11 cellular contexts compared by ENCODE assay signal in the genomic region with DNA sequence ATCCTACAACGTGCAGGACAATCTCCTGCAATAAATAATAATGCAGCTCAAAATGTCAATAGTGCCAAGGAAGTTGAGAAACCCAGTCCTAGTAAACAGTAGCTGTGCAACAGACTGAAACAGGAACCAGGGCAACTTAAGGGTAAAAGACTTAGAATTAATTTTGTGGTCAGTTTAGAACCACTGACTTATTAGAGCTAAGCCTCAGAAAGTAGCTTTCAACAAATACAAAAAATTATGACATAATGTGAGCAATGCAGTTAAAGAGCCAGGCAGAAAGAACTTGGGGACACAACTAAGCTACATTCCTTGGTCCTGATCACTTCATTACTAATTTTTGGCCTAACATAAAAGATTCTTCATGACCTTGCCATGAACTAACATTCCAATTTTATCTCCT.
DNase-seq lines count a peak whose midpoint lies in the region; ATAC-seq, FAIRE-seq and TF ChIP-seq lines count a peak whose summit lies in the region.
"Had no signal": no experiment of that assay in that cellular context is flagged by ENCODE, and none has a peak within 500 bp of the region (broad histone marks: within the 10 kb centered on the region; RNA-seq: fewer than 3 reads in every experiment).

No MANE protein-coding gene starts in this region.

- TF ChIP-seq POLR2A in GM12878 (IDR thresholded peaks at IDR 0.05; ENCODE audit: low read depth, low read length) = no peak

- H3K36me3 ChIP-seq in GM12878 (ENCODE audit: control insufficient read depth in 2 of 2, insufficient read depth in 2 of 2, low read length in 1 of 2) (no peaks in the 10 kb centered on the region), HAP-1 (replicated peaks) (no peaks in the 10 kb centered on the region)

- H3K4me1 ChIP-seq in GM12878 (ENCODE audit: control insufficient read depth, insufficient read depth, low read length) (peaks cover 18% of the 10 kb centered on the region), HAP-1 (no peaks in the 10 kb centered on the region)

- WGBS in GM12878 (ENCODE audit: insufficient coverage, insufficient replicate concordance, low lambda C conversion rate, missing lambda C conversion rate) = 69% methylated on average over 1 of the region's 1 CpG

- RAD21 ChIA-PET in GM12878 (lab: Charles Lee; ENCODE audit: unreplicated experiment) = interaction anchor here (0.8 to 2.2 kb wide), 14 partner anchors 9 to 289 kb away, joined by 3 to 17 read pairs (median 3); no protein-coding TSS in a partner anchor

- CTCF ChIA-PET in GM12878 (lab: Yijun Ruan, JAX) = interaction anchor here (0.8 to 2.2 kb wide), 9 partner anchors 8 to 275 kb away, joined by 3 to 11 read pairs (median 3); a partner anchor contains a TSS

- TF ChIP-seq RAD21 in GM12878 (IDR thresholded peaks at IDR 0.05; ENCODE audit: insufficient read depth, low read depth, low read length) = no peak

- H3K79me2 ChIP-seq in GM12878 (ENCODE audit: control insufficient read depth, insufficient read depth, low read length) = no peaks in the 10 kb centered on the region

- no peaks in the 10 kb centered on the region for H4K20me1 ChIP-seq in GM12878 (ENCODE audit: control insufficient read depth, insufficient read depth)

- FAIRE-seq in GM12878 (lab: Jason Lieb, UNC) = no peak

- no peak overlapping the region for H3K4me3 ChIP-seq in GM12878
- H3K4me3 ChIP-seq in HAP-1 = no peak overlapping the region
- H3K4me3 ChIP-seq: skin epidermis had no signal

- in situ Hi-C loops in GM12878 (cut with MboI) = no loop called here
- in situ Hi-C loops in HAP-1 (cut with MboI; ENCODE audit: low sequenced_read_pairs) = no loop called here

- ATAC-seq in GM18517 (IDR thresholded peaks at IDR 0.05; ENCODE audit: unreplicated experiment) = peak; percentile 83
- peak; percentile 85 for ATAC-seq in GM21737 (IDR thresholded peaks at IDR 0.05; ENCODE audit: unreplicated experiment)
- peak; percentile 95 for ATAC-seq in HG03378 (IDR thresholded peaks at IDR 0.05; ENCODE audit: unreplicated experiment)
- ATAC-seq in GM12878 = peak; percentile 91

- no peak for TF ChIP-seq CTCF in GM12878 (IDR thresholded peaks at IDR 0.05 in 2 of 3, conservative IDR thresholded peaks at IDR 0.05 in 1 of 3; ENCODE audit: control insufficient read depth in 2 of 3, extremely low read depth in 1 of 3, insufficient read depth in 1 of 3, low read depth in 3 of 3, low read length in 3 of 3)

- no peak overlapping the region for H3K9ac ChIP-seq in GM12878 (ENCODE audit: control insufficient read depth, insufficient read depth, low read length)

- DNase-seq in GM12878 (ENCODE audit: low read depth, low spot score) = peak; percentile 48
- DNase-seq in NCI-H2029 (lab: John Stamatoyannopoulos, UW) = no peak
- DNase-seq in NCI-H69 (lab: John Stamatoyannopoulos, UW) = no peak
- DNase-seq in posterior cingulate gyrus = no peak
- DNase-seq in HAP-1 (ENCODE audit: low spot score in 2 of 2) = no peak
- DNase-seq: activated naive CD8-positive, alpha-beta T cell treated with anti-CD3 and anti-CD28 coated beads, Interleukin-2, amount 10 ng/mL, durations not matched to agents 7 days and 5 days; NCI-H748 treated with DMSO at 0.1 percent for 48 hours had no signal

- POLR2A ChIA-PET in GM12878 (lab: Charles Lee) = interaction anchor here (1.2 kb wide), 1 partner anchor 9 kb away, joined by 6 read pairs; no protein-coding TSS in a partner anchor

- no TSS peak for BruUV-seq in GM12878 (replicated peaks; lab: Mats Ljungman, UMichigan)

- no peak overlapping the region for H3K27ac ChIP-seq in GM12878 (ENCODE audit: control insufficient read depth, insufficient read depth)
- H3K27ac ChIP-seq: skin epidermis had no signal

- SMC1A ChIA-PET in GM12878 (lab: Charles Lee; ENCODE audit: uncharacterized antibody, unreplicated experiment) = interaction anchor here (0.8 to 6.1 kb wide), 16 partner anchors 10 to 291 kb away, joined by 3 to 48 read pairs (median 4); no protein-coding TSS in a partner anchor

- H3K27me3 ChIP-seq in GM12878 (replicated peaks in 1 of 2; ENCODE audit: control insufficient read depth in 2 of 2, insufficient read depth in 2 of 2, low read length in 1 of 2) (no peaks in the 10 kb centered on the region), HAP-1 (ENCODE audit: low read depth) (no peaks in the 10 kb centered on the region)

- H3K9me3 ChIP-seq in GM12878 (replicated peaks; ENCODE audit: control insufficient read depth, insufficient read depth, low read length) = peaks cover 4% of the 10 kb centered on the region
- no peaks in the 10 kb centered on the region for H3K9me3 ChIP-seq in HAP-1

- 0 out of 2 replicates have a peak overlapping the region, but pooled peaks have one; percentile 9 for H3K4me2 ChIP-seq in GM12878 (ENCODE audit: control insufficient read depth, insufficient read depth)

- no peak overlapping the region for H2AFZ ChIP-seq in GM12878 (ENCODE audit: control insufficient read depth, low read depth, low read length)

- no peak; a peak in 1 of 4 replicates for TF ChIP-seq EP300 in GM12878 (IDR thresholded peaks at IDR 0.05; ENCODE audit: borderline replicate concordance in 1 of 2, control insufficient read depth in 1 of 2, low read depth in 2 of 2, low read length in 2 of 2)

- intact Hi-C loops in GM12878 (cut with micrococcal nuclease; ENCODE audit: unreplicated experiment) (no loop called here), posterior cingulate gyrus (cut with DNase I) (no loop called here)

TF ChIP-seq in GM12878, 131 proteins besides CTCF, POLR2A, EP300 and RAD21:
- TF ChIP-seq POLR2AphosphoS5 (IDR thresholded peaks at IDR 0.05; ENCODE audit: low read length) (no peak), ZNF622 (IDR thresholded peaks at IDR 0.05) (no peak), RUNX3 (IDR thresholded peaks at IDR 0.05; ENCODE audit: low read length) (peak; percentile 71), ZNF24 (IDR thresholded peaks at IDR 0.05) (peak; percentile 36; the same call in 1 of the 2 replicates), ZNF274 (IDR thresholded peaks at IDR 0.05; ENCODE audit: insufficient read depth, insufficient read length) (no peak), DPF2 (IDR thresholded peaks at IDR 0.05) (0 out of 2 replicates have a peak, but pooled peaks have one; percentile 47), IKZF1 (conservative IDR thresholded peaks at IDR 0.05) (peak; percentile 26; the same call in 1 of the 2 replicates), BCL11A (IDR thresholded peaks at IDR 0.05; ENCODE audit: low read depth, low read length) (0 out of 2 replicates have a peak, but pooled peaks have one; percentile 10), HDGF (IDR thresholded peaks at IDR 0.05) (no peak), RELA (IDR thresholded peaks at IDR 0.05; ENCODE audit: borderline replicate concordance, partially characterized antibody) (no peak), TCF3 (IDR thresholded peaks at IDR 0.05; ENCODE audit: borderline replicate concordance, insufficient read depth, low read depth, low read length) (no peak), SPI1 (IDR thresholded peaks at IDR 0.05; ENCODE audit: borderline replicate concordance, insufficient read depth, low read depth, low read length) (peak; percentile 29; the same call in 1 of the 2 replicates), PAX8 (IDR thresholded peaks at IDR 0.05) (no peak), MTA2 (IDR thresholded peaks at IDR 0.05; ENCODE audit: low read depth) (peak; percentile 74), NR2F1 (conservative IDR thresholded peaks at IDR 0.05) (0 out of 2 replicates have a peak, but pooled peaks have one; percentile 29), ATF7 (IDR thresholded peaks at IDR 0.05; ENCODE audit: low read depth) (peak; percentile 89), IKZF2 (IDR thresholded peaks at IDR 0.05) (peak in 1 of 2 experiments; percentile 29; a peak in 2 of 4 replicates)
- TF ChIP-seq, protein P1, sequence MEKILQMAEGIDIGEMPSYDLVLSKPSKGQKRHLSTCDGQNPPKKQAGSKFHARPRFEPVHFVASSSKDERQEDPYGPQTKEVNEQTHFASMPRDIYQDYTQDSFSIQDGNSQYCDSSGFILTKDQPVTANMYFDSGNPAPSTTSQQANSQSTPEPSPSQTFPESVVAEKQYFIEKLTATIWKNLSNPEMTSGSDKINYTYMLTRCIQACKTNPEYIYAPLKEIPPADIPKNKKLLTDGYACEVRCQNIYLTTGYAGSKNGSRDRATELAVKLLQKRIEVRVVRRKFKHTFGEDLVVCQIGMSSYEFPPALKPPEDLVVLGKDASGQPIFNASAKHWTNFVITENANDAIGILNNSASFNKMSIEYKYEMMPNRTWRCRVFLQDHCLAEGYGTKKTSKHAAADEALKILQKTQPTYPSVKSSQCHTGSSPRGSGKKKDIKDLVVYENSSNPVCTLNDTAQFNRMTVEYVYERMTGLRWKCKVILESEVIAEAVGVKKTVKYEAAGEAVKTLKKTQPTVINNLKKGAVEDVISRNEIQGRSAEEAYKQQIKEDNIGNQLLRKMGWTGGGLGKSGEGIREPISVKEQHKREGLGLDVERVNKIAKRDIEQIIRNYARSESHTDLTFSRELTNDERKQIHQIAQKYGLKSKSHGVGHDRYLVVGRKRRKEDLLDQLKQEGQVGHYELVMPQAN (conservative IDR thresholded peaks at IDR 0.05) = no peak
- TF ChIP-seq, protein P2, sequence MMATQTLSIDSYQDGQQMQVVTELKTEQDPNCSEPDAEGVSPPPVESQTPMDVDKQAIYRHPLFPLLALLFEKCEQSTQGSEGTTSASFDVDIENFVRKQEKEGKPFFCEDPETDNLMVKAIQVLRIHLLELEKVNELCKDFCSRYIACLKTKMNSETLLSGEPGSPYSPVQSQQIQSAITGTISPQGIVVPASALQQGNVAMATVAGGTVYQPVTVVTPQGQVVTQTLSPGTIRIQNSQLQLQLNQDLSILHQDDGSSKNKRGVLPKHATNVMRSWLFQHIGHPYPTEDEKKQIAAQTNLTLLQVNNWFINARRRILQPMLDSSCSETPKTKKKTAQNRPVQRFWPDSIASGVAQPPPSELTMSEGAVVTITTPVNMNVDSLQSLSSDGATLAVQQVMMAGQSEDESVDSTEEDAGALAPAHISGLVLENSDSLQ (IDR thresholded peaks at IDR 0.05) = no peak
